25 cellular contexts compared by ENCODE assay signal in the genomic region with DNA sequence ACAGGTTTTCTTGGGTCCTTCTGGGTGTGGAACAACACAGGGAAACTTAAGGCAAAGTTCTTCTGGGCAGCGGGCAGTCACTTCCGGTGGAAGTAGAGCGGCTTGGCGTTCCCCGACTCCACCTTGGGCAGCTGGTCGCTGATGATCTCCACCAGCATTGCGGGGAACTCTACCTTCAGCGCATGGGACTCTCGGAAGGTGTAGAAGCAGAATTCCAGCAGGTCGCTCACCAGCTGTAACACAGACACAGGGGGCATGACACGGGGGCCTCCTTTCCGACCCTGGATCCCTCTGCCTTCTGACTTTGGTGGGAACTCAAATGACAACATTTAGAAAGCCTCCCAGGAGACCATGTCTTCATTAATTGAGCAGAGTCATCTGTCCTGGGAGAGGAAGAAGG.
A peak's percentile ranks its signal among the peaks of the same experiment; 100 is the strongest.
DNase-seq lines count a peak whose midpoint lies in the region; ATAC-seq, FAIRE-seq and TF ChIP-seq lines count a peak whose summit lies in the region.
"Had no signal": no experiment of that assay in that cellular context is flagged by ENCODE, and none has a peak within 500 bp of the region (broad histone marks: within the 10 kb centered on the region; RNA-seq: fewer than 3 reads in every experiment).

No MANE protein-coding gene starts in this region.

- no peak overlapping the region for H3K4me3 ChIP-seq in CD8-positive, alpha-beta T cell (ENCODE audit: low read depth, low read length)
- no peak overlapping the region for H3K4me3 ChIP-seq in astrocyte (ENCODE audit: insufficient read depth, low read depth, low read length)
- H3K4me3 ChIP-seq: A549, BLaER1, GM12878 had no signal

- CTCF ChIA-PET in CD8-positive, alpha-beta T cell (lab: Charles Lee): interaction anchor here (0.9 kb wide), 1 partner anchor 36 kb away, joined by 4 read pairs; no protein-coding TSS in a partner anchor

- H3K36me3 ChIP-seq in CD8-positive, alpha-beta T cell (ENCODE audit: insufficient read depth, low read length): no peaks in the 10 kb centered on the region
- peaks cover 4% of the 10 kb centered on the region for H3K36me3 ChIP-seq in astrocyte (ENCODE audit: insufficient read depth, low read length)
- H3K36me3 ChIP-seq: BE2C had no signal

- no peaks in the 10 kb centered on the region for H4K20me1 ChIP-seq in astrocyte (ENCODE audit: insufficient read depth, low read length)
- H4K20me1 ChIP-seq: BLaER1 had no signal

- no peak for ATAC-seq in CD8-positive, alpha-beta T cell
- no peak for ATAC-seq in central memory CD8-positive, alpha-beta T cell (replicated peaks; ENCODE audit: extremely low read depth, poor library complexity, severe bottlenecking)
- no peak for ATAC-seq in stimulated activated effector memory CD8-positive, alpha-beta T cell treated with anti-CD3 and anti-CD28 coated beads, Interleukin-12 subunit alpha, Interleukin-12 subunit beta, amount 100 ng/mL, for 72 hours
- no peak for ATAC-seq in HG03045 (IDR thresholded peaks at IDR 0.05; ENCODE audit: unreplicated experiment)
- ATAC-seq: A549, GM12878 had no signal

- peak overlapping the region; percentile 75 for H3K27ac Mint-ChIP-seq in CD8-positive, alpha-beta T cell
- H3K27ac Mint-ChIP-seq in astrocyte (ENCODE audit: unreplicated experiment): peak overlapping the region; percentile 47
- H3K27ac Mint-ChIP-seq in central memory CD8-positive, alpha-beta T cell (ENCODE audit: low read depth): peak overlapping the region; percentile 41
- H3K27ac Mint-ChIP-seq in stimulated activated effector memory CD8-positive, alpha-beta T cell treated with anti-CD3 and anti-CD28 coated beads, Interleukin-12 subunit alpha, Interleukin-12 subunit beta, amount 100 ng/mL, for 72 hours: peak overlapping the region; percentile 76
- H3K27ac Mint-ChIP-seq in activated naive CD8-positive, alpha-beta T cell treated with anti-CD3 and anti-CD28 coated beads for 36 hours: no peak overlapping the region
- H3K27ac Mint-ChIP-seq: CD4-positive, CD25-positive, alpha-beta regulatory T cell had no signal

- H3K9ac ChIP-seq in astrocyte (ENCODE audit: low read length): no peak overlapping the region
- H3K9ac ChIP-seq: BLaER1 had no signal

- H3K4me2 ChIP-seq in astrocyte (ENCODE audit: low read length): no peak overlapping the region
- H3K4me2 ChIP-seq: A549, BLaER1 had no signal

- no peaks in the 10 kb centered on the region for H3K27me3 ChIP-seq in CD8-positive, alpha-beta T cell (ENCODE audit: insufficient read depth, low read length)
- H3K27me3 ChIP-seq in astrocyte (ENCODE audit: insufficient read depth, low read length): no peaks in the 10 kb centered on the region
- H3K27me3 ChIP-seq: BE2C, BLaER1 had no signal

- H3K36me3 Mint-ChIP-seq in CD8-positive, alpha-beta T cell: peaks cover 87% of the 10 kb centered on the region
- peaks cover 24% of the 10 kb centered on the region for H3K36me3 Mint-ChIP-seq in astrocyte (ENCODE audit: low read depth, unreplicated experiment)
- H3K36me3 Mint-ChIP-seq in central memory CD8-positive, alpha-beta T cell (ENCODE audit: insufficient read depth): peaks cover 21% of the 10 kb centered on the region
- H3K36me3 Mint-ChIP-seq in stimulated activated effector memory CD8-positive, alpha-beta T cell treated with anti-CD3 and anti-CD28 coated beads, Interleukin-12 subunit alpha, Interleukin-12 subunit beta, amount 100 ng/mL, for 72 hours: peaks cover 30% of the 10 kb centered on the region
- peaks cover 79% of the 10 kb centered on the region for H3K36me3 Mint-ChIP-seq in activated naive CD8-positive, alpha-beta T cell treated with anti-CD3 and anti-CD28 coated beads for 36 hours

- H3K79me2 ChIP-seq in astrocyte (ENCODE audit: insufficient read depth, low read length): no peaks in the 10 kb centered on the region

- DNase-seq in CD8-positive, alpha-beta T cell: no peak
- no peak for DNase-seq in astrocyte (ENCODE audit: low read depth)
- no peak for DNase-seq in central memory CD8-positive, alpha-beta T cell (ENCODE audit: low spot score in 2 of 2)
- DNase-seq in stimulated activated effector memory CD8-positive, alpha-beta T cell treated with anti-CD3 and anti-CD28 coated beads, Interleukin-12 subunit alpha, Interleukin-12 subunit beta, amount 100 ng/mL, for 72 hours (ENCODE audit: low spot score in 2 of 2): no peak
- DNase-seq in activated naive CD8-positive, alpha-beta T cell treated with anti-CD3 and anti-CD28 coated beads for 36 hours: no peak
- no peak for DNase-seq in stimulated activated CD4-positive, alpha-beta T cell treated with anti-CD3 and anti-CD28 coated beads, Interleukin-4, amount 100 ng/mL, for 24 hours
- DNase-seq: BE2C; C1 segment of cervical spinal cord; CD4-positive, alpha-beta memory T cell; CD4-positive, CD25-positive, alpha-beta regulatory T cell; DMS 273 treated with DMSO at 0.1 percent for 48 hours; DMS153; DMS53; DMS79; DND-41; EL; GDM1 had no signal

- no peaks in the 10 kb centered on the region for H3K9me3 ChIP-seq in CD8-positive, alpha-beta T cell (ENCODE audit: low read length)
- no peaks in the 10 kb centered on the region for H3K9me3 ChIP-seq in astrocyte (ENCODE audit: insufficient read depth, low read depth, low read length)
- H3K9me3 ChIP-seq: A549, BE2C, BLaER1 had no signal

- no peaks in the 10 kb centered on the region for H3K4me1 ChIP-seq in CD8-positive, alpha-beta T cell (ENCODE audit: insufficient read depth, low read length)
- H3K4me1 ChIP-seq in astrocyte (ENCODE audit: insufficient read depth, low read length): no peaks in the 10 kb centered on the region
- H3K4me1 ChIP-seq: A549, BE2C, BLaER1 had no signal

- H2AFZ ChIP-seq in astrocyte (ENCODE audit: low read depth, low read length): no peak overlapping the region

- peaks cover 7% of the 10 kb centered on the region for H3K9me3 Mint-ChIP-seq in CD8-positive, alpha-beta T cell
- peaks cover 19% of the 10 kb centered on the region for H3K9me3 Mint-ChIP-seq in astrocyte (ENCODE audit: unreplicated experiment)
- peaks cover 6% of the 10 kb centered on the region for H3K9me3 Mint-ChIP-seq in central memory CD8-positive, alpha-beta T cell
- H3K9me3 Mint-ChIP-seq in stimulated activated effector memory CD8-positive, alpha-beta T cell treated with anti-CD3 and anti-CD28 coated beads, Interleukin-12 subunit alpha, Interleukin-12 subunit beta, amount 100 ng/mL, for 72 hours: peaks cover 4% of the 10 kb centered on the region
- H3K9me3 Mint-ChIP-seq in activated naive CD8-positive, alpha-beta T cell treated with anti-CD3 and anti-CD28 coated beads for 36 hours: peaks cover 26% of the 10 kb centered on the region

- peaks cover 25% of the 10 kb centered on the region for H3K4me1 Mint-ChIP-seq in CD8-positive, alpha-beta T cell (ENCODE audit: low read depth)
- no peaks in the 10 kb centered on the region for H3K4me1 Mint-ChIP-seq in astrocyte (ENCODE audit: low read depth, unreplicated experiment)
- peaks cover 19% of the 10 kb centered on the region for H3K4me1 Mint-ChIP-seq in central memory CD8-positive, alpha-beta T cell
- H3K4me1 Mint-ChIP-seq in stimulated activated effector memory CD8-positive, alpha-beta T cell treated with anti-CD3 and anti-CD28 coated beads, Interleukin-12 subunit alpha, Interleukin-12 subunit beta, amount 100 ng/mL, for 72 hours: peaks cover 23% of the 10 kb centered on the region
- H3K4me1 Mint-ChIP-seq in activated naive CD8-positive, alpha-beta T cell treated with anti-CD3 and anti-CD28 coated beads for 36 hours: peaks cover 5% of the 10 kb centered on the region
- H3K4me1 Mint-ChIP-seq: CD14-positive monocyte had no signal

- no peak overlapping the region for H3K27ac ChIP-seq in CD8-positive, alpha-beta T cell (ENCODE audit: low read depth, low read length)
- no peak overlapping the region for H3K27ac ChIP-seq in astrocyte (ENCODE audit: low read depth, low read length)
- H3K27ac ChIP-seq: 22Rv1, A549, BLaER1 had no signal

- no peak for FAIRE-seq in astrocyte (lab: Jason Lieb, UNC)
- FAIRE-seq: A549, GM12878, GM12892, GM18507 had no signal

- intact Hi-C loops in CD8-positive, alpha-beta T cell (cut with DNase I, micrococcal nuclease): no loop called here

- H3K27me3 Mint-ChIP-seq in CD8-positive, alpha-beta T cell (ENCODE audit: low read depth): no peaks in the 10 kb centered on the region
- H3K27me3 Mint-ChIP-seq in astrocyte (ENCODE audit: low read depth, unreplicated experiment): no peaks in the 10 kb centered on the region
- H3K27me3 Mint-ChIP-seq in central memory CD8-positive, alpha-beta T cell: no peaks in the 10 kb centered on the region
- H3K27me3 Mint-ChIP-seq in activated naive CD8-positive, alpha-beta T cell treated with anti-CD3 and anti-CD28 coated beads for 36 hours: no peaks in the 10 kb centered on the region
- H3K27me3 Mint-ChIP-seq: CD4-positive, alpha-beta memory T cell; CD4-positive, CD25-positive, alpha-beta regulatory T cell had no signal

- TF ChIP-seq CTCF in CD8-positive, alpha-beta T cell (IDR thresholded peaks at IDR 0.05): no peak
- no peak for TF ChIP-seq CTCF in astrocyte (IDR thresholded peaks at IDR 0.05; ENCODE audit: insufficient read depth, low read depth, low read length)

- POLR2A ChIA-PET in CD8-positive, alpha-beta T cell (lab: Charles Lee): interaction anchor here (0.6 kb wide), 1 partner anchor 22 kb away, joined by 3 read pairs; no protein-coding TSS in a partner anchor

- no peak overlapping the region for H3K4me3 Mint-ChIP-seq in CD8-positive, alpha-beta T cell
- no peak overlapping the region for H3K4me3 Mint-ChIP-seq in astrocyte (ENCODE audit: unreplicated experiment)
- H3K4me3 Mint-ChIP-seq in central memory CD8-positive, alpha-beta T cell: no peak overlapping the region
- no peak overlapping the region for H3K4me3 Mint-ChIP-seq in stimulated activated effector memory CD8-positive, alpha-beta T cell treated with anti-CD3 and anti-CD28 coated beads, Interleukin-12 subunit alpha, Interleukin-12 subunit beta, amount 100 ng/mL, for 72 hours
- no peak overlapping the region for H3K4me3 Mint-ChIP-seq in activated naive CD8-positive, alpha-beta T cell treated with anti-CD3 and anti-CD28 coated beads for 36 hours
- H3K4me3 Mint-ChIP-seq: CD14-positive monocyte; CD4-positive, alpha-beta memory T cell had no signal
